28 cellular contexts compared by ENCODE assay signal in the genomic region with DNA sequence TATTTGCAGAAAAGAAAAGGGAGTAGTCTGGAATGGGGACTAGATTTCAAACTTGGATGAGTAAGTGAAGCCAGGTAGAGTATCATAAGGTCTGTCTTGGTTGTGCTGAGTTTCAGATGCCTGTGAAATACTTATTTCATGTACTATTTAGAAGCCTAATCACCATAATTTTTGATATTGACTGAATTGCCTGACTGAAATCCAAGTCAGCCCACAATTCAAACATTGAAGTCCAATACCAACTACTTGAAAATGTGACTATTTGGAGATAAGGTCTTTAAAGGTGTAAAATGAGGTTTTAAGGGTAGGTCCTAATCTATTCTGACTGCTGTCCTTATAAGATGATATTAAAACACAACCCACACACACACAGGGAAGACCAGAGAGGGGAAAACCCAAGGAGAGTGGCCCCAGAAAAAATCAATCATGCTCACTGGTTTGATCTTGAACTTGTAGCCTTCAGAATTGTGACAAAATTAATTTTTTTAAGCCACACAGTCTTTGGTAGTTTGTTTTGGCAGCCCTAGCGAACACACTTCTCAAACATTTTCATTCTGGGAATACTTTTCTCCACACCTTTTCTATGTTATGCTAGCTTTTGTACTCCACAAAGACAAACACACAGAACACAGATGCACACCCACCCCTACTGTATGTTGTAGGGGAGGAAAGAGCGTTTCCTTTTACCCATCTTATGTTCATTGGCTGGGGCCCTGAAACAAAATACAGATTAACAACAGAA.
DNase-seq lines count a peak whose midpoint lies in the region; ATAC-seq and TF ChIP-seq lines count a peak whose summit lies in the region.
"Had no signal": no experiment of that assay in that cellular context is flagged by ENCODE, and none has a peak within 500 bp of the region (broad histone marks: within the 10 kb centered on the region; RNA-seq: fewer than 3 reads in every experiment).

No MANE protein-coding gene starts in this region.

- H3K27me3 ChIP-seq in BLaER1 (no peaks in the 10 kb centered on the region), DOHH2 (ENCODE audit: control insufficient read depth, low read length) (no peaks in the 10 kb centered on the region), SU-DHL-6 (ENCODE audit: low read length) (no peaks in the 10 kb centered on the region)
- H3K27me3 ChIP-seq: brain microvascular endothelial cell, foreskin keratinocyte, hepatocyte, sigmoid colon had no signal

- peak overlapping the region; percentile 57 for H3K4me3 Mint-ChIP-seq in endothelial cell (ENCODE audit: unreplicated experiment)
- H3K4me3 Mint-ChIP-seq: HFFc6, neural crest cell had no signal

- TF ChIP-seq CTCF in DOHH2 (IDR thresholded peaks at IDR 0.05; ENCODE audit: low read depth, low read length, poor library complexity, severe bottlenecking) (no peak), SU-DHL-6 (IDR thresholded peaks at IDR 0.05; ENCODE audit: insufficient read depth, low read length, poor library complexity, severe bottlenecking) (no peak), endothelial cell (IDR thresholded peaks at IDR 0.05; ENCODE audit: unreplicated experiment) (no peak)

- peaks cover 7% of the 10 kb centered on the region for H3K4me1 Mint-ChIP-seq in endothelial cell (ENCODE audit: unreplicated experiment)

- DNase-seq in endothelial cell (ENCODE audit: low spot score) (no peak), HEK293T (ENCODE audit: extremely low spot score) (no peak), NCI-H69 (lab: John Stamatoyannopoulos, UW) (no peak)
- DNase-seq: brain microvascular endothelial cell; CD8-positive, alpha-beta memory T cell; effector CD4-positive, alpha-beta T cell; GF-D8; HFFc6; immature natural killer cell; left ventricle myocardium inferior; NCI-H1105; NCI-H2029 treated with DMSO at 0.1 percent for 48 hours; NCI-H226; NCI-H82; posterior cingulate gyrus; SIG-M5; sigmoid colon; stimulated activated CD4-positive, alpha-beta T cell treated with anti-CD3 and anti-CD28 coated beads, Interleukin-15, amount 100 ng/mL, for 24 hours; stimulated activated CD8-positive, alpha-beta memory T cell treated with anti-CD3 and anti-CD28 coated beads, Interleukin-4, amount 100 ng/mL, for 48 hours had no signal

- no peak overlapping the region for H2AFZ ChIP-seq in SU-DHL-6 (ENCODE audit: low read depth, low read length, severe bottlenecking)
- H2AFZ ChIP-seq: hepatocyte had no signal

- CTCF ChIA-PET in HEK293T (lab: Yijun Ruan, JAX) = no interaction called here

- H3K9ac ChIP-seq in BLaER1 (no peak overlapping the region), SU-DHL-6 (ENCODE audit: low read length) (no peak overlapping the region)

- H4K20me1 ChIP-seq in BLaER1 (peaks cover 14% of the 10 kb centered on the region), DOHH2 (ENCODE audit: control insufficient read depth, insufficient read depth, low read depth, low read length) (no peaks in the 10 kb centered on the region), SU-DHL-6 (ENCODE audit: low read depth, low read length) (no peaks in the 10 kb centered on the region)

- H3K27ac ChIP-seq in BLaER1 (no peak overlapping the region), DOHH2 (ENCODE audit: low read depth, low read length) (peak overlapping the region; percentile 16; the same call in 1 of the 2 replicates), SU-DHL-6 (ENCODE audit: low read depth, low read length) (peak overlapping the region; percentile 32)
- H3K27ac ChIP-seq: brain microvascular endothelial cell, foreskin keratinocyte, hepatocyte, left ventricle myocardium inferior, sigmoid colon, suprapubic skin, VCaP had no signal

- H3K4me3 ChIP-seq in BLaER1 = no peak overlapping the region
- H3K4me3 ChIP-seq in DOHH2 (ENCODE audit: low read length) = no peak overlapping the region
- no peak overlapping the region for H3K4me3 ChIP-seq in SU-DHL-6 (ENCODE audit: insufficient read depth, low read length, poor library complexity, severe bottlenecking)
- H3K4me3 ChIP-seq: hepatocyte, left ventricle myocardium inferior, sigmoid colon, suprapubic skin had no signal

- H3K9me2 ChIP-seq in DOHH2 (replicated peaks; ENCODE audit: control insufficient read depth, low read length) (no peaks in the 10 kb centered on the region), SU-DHL-6 (replicated peaks; ENCODE audit: insufficient read depth, low read length) (no peaks in the 10 kb centered on the region)

- H3K4me1 ChIP-seq in BLaER1 (peaks cover 25% of the 10 kb centered on the region), DOHH2 (ENCODE audit: control insufficient read depth, low read length) (peaks cover 51% of the 10 kb centered on the region)
- H3K4me1 ChIP-seq: foreskin keratinocyte had no signal

- POLR2A ChIA-PET in HEK293T (lab: Yijun Ruan, JAX) = interaction anchor here (1.0 to 4.3 kb wide), 3 partner anchors 8 to 36 kb away, joined by 3 to 29 read pairs (median 4); a partner anchor contains a TSS

- peaks cover 12% of the 10 kb centered on the region for H3K79me2 ChIP-seq in DOHH2 (ENCODE audit: control insufficient read depth, low read length)
- no peaks in the 10 kb centered on the region for H3K79me2 ChIP-seq in SU-DHL-6 (ENCODE audit: insufficient read depth, low read length)

- H3K36me3 Mint-ChIP-seq in endothelial cell (ENCODE audit: low read depth, unreplicated experiment) = no peaks in the 10 kb centered on the region
- H3K36me3 Mint-ChIP-seq: CD8-positive, alpha-beta memory T cell; immature natural killer cell had no signal

- no peaks in the 10 kb centered on the region for H3K9me3 Mint-ChIP-seq in endothelial cell (ENCODE audit: unreplicated experiment)
- H3K9me3 Mint-ChIP-seq: HFFc6, immature natural killer cell had no signal

- H3K4me2 ChIP-seq in BLaER1 (peak overlapping the region; percentile 86; the same call in 1 of the 2 replicates), DOHH2 (ENCODE audit: low read length) (no peak overlapping the region), SU-DHL-6 (ENCODE audit: low read depth, low read length, poor library complexity, severe bottlenecking) (no peak overlapping the region)

- peaks cover 7% of the 10 kb centered on the region for H3K27me3 Mint-ChIP-seq in endothelial cell (ENCODE audit: unreplicated experiment)
- H3K27me3 Mint-ChIP-seq: CD8-positive, alpha-beta memory T cell had no signal

- H3F3A ChIP-seq in DOHH2 (ENCODE audit: control insufficient read depth, insufficient read depth) (peaks cover 45% of the 10 kb centered on the region), SU-DHL-6 (ENCODE audit: insufficient read depth) (peaks cover 49% of the 10 kb centered on the region)

- H3K36me3 ChIP-seq in BLaER1 (no peaks in the 10 kb centered on the region), DOHH2 (ENCODE audit: control insufficient read depth, low read length) (peaks cover 27% of the 10 kb centered on the region), SU-DHL-6 (ENCODE audit: low read length) (no peaks in the 10 kb centered on the region)
- H3K36me3 ChIP-seq: brain microvascular endothelial cell, left ventricle myocardium inferior, sigmoid colon, suprapubic skin had no signal

- ATAC-seq in HG02885 (IDR thresholded peaks at IDR 0.05; ENCODE audit: poor library complexity, unreplicated experiment) = no peak
- ATAC-seq: foreskin keratinocyte had no signal

- H3K27ac Mint-ChIP-seq in endothelial cell (ENCODE audit: unreplicated experiment) = no peak overlapping the region
- H3K27ac Mint-ChIP-seq: CD8-positive, alpha-beta memory T cell; immature natural killer cell had no signal

- H3K9me3 ChIP-seq in BLaER1 (0 out of 2 replicates have a peak, but pooled peaks cover 6% of the 10 kb centered on the region), DOHH2 (ENCODE audit: control insufficient read depth, insufficient read depth, low read length) (peaks cover 6% of the 10 kb centered on the region; the same call in 1 of the 2 replicates), SU-DHL-6 (ENCODE audit: insufficient read depth, low read length) (no peaks in the 10 kb centered on the region)
- H3K9me3 ChIP-seq: left ventricle myocardium inferior, sigmoid colon, suprapubic skin had no signal

TF ChIP-seq in HEK293T, 16 proteins besides CTCF, POLR2A, EP300 and RAD21:
- no peak for TF ChIP-seq ELF4 (IDR thresholded peaks at IDR 0.05)
- no peak for TF ChIP-seq HDGF (IDR thresholded peaks at IDR 0.05; ENCODE audit: borderline replicate concordance)
- TF ChIP-seq CTBP1 (IDR thresholded peaks at IDR 0.05; ENCODE audit: borderline replicate concordance) = no peak
- TF ChIP-seq FOXK2 (IDR thresholded peaks at IDR 0.05) = no peak
- no peak for TF ChIP-seq TARDBP (IDR thresholded peaks at IDR 0.05)
